9 cellular contexts compared by ENCODE assay signal in the genomic region with DNA sequence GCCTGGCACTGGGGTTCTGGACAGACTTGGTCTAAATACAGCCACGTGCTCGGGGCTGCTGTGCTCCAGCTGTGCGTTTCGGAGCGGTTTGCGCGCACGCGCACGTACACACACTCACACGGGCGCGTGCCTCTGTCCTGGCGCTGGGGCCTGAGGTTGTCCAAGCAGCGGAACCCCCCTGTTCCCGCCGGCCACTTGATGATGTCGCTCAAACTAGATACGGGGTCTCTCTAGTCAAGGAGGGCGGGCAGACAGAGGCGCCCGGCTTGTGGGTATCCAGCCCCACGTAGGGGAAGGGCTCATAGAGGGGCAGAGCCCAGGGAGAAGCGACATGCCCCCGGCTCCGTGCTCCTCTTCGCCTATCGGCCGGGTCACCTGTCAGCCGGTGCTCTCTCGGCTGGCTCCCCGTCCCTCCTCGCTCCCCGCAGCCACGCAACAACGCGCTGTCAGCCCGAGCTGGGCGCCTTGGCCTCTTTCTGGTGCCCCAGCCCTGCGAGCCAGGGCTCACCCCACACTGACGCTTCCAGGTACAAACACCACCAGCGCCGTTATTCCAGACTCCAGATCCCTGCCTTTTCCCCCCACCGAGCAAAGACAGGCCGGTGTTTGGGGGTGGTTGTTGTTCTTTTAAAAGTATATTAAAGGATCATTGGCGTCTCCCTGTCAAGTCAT. TPM values are rescaled to one million over a fixed set of nuclear protein-coding genes. Genes with fewer than 3 reads are reported as not detected.
DNase-seq lines count a peak whose midpoint lies in the region; ATAC-seq and TF ChIP-seq lines count a peak whose summit lies in the region.
"Had no signal": no experiment of that assay in that cellular context is flagged by ENCODE, and none has a peak within 500 bp of the region (broad histone marks: within the 10 kb centered on the region; RNA-seq: fewer than 3 reads in every experiment).

No MANE protein-coding gene starts in this region.

- no CpG with 5 or more reads among the region's 46 CpGs for WGBS in mesendoderm (ENCODE audit: extremely low coverage, insufficient coverage, low lambda C conversion rate)

- peak overlapping the region; percentile 25 for H3K23ac ChIP-seq in mesendoderm (ENCODE audit: low read length)

- no peak overlapping the region for H3K9ac ChIP-seq in mesendoderm (ENCODE audit: low read length)

- H3K79me2 ChIP-seq in mesendoderm (ENCODE audit: control insufficient read depth, insufficient read depth, low read length): no peaks in the 10 kb centered on the region

- H3K27ac ChIP-seq in mesendoderm (ENCODE audit: low read depth, low read length) (no peak overlapping the region), vagina (peak overlapping the region; percentile 28)
- H3K27ac ChIP-seq: C4-2B had no signal

- no peak overlapping the region for H2AK5ac ChIP-seq in mesendoderm (ENCODE audit: low read length)

- H4K5ac ChIP-seq in mesendoderm (ENCODE audit: low read length): no peak overlapping the region

- no peak for TF ChIP-seq POLR2A in vagina (IDR thresholded peaks at IDR 0.05)

- H3K18ac ChIP-seq in mesendoderm (ENCODE audit: low read length): no peak overlapping the region

- H3K56ac ChIP-seq in mesendoderm (ENCODE audit: low read length): peak overlapping the region; percentile 28

- H3K36me3 ChIP-seq in mesendoderm (ENCODE audit: control insufficient read depth, insufficient read depth, low read length): no peaks in the 10 kb centered on the region
- H3K36me3 ChIP-seq in vagina: no peaks in the 10 kb centered on the region

- no peaks in the 10 kb centered on the region for H3K9me3 ChIP-seq in vagina

- no peak overlapping the region for H2BK5ac ChIP-seq in mesendoderm (ENCODE audit: low read length)

- H3K79me1 ChIP-seq in mesendoderm (ENCODE audit: low read length): no peaks in the 10 kb centered on the region

- no peak for TF ChIP-seq CTCF in vagina (IDR thresholded peaks at IDR 0.05)

- H3K27me3 ChIP-seq in mesendoderm (ENCODE audit: insufficient read depth, low read length, poor library complexity) (peaks cover 69% of the 10 kb centered on the region), vagina (no peaks in the 10 kb centered on the region)

- H3K4ac ChIP-seq in mesendoderm (ENCODE audit: low read depth, low read length): no peak overlapping the region

- ATAC-seq in left cardiac atrium: peak; percentile 42 to 69
- no peak for ATAC-seq in Right ventricle myocardium superior (ENCODE audit: poor library complexity)
- ATAC-seq in HG03469 (IDR thresholded peaks at IDR 0.05; ENCODE audit: unreplicated experiment): no peak

- H3K4me1 ChIP-seq in mesendoderm (ENCODE audit: control insufficient read depth, low read depth, low read length): peaks cover 4% of the 10 kb centered on the region
- peaks cover 9% of the 10 kb centered on the region for H3K4me1 ChIP-seq in vagina

- DNase-seq in left cardiac atrium (peak; percentile 36), Right ventricle myocardium superior (no peak), ecto neural progenitor cell (ENCODE audit: low spot score) (peak; percentile 76), mesendoderm (no peak), vagina (ENCODE audit: extremely low spot score in 2 of 2) (no peak), SK-N-DZ (ENCODE audit: low spot score) (no peak)
- DNase-seq in activated CD4-positive, CD25-positive, alpha-beta regulatory T cell treated with anti-CD3 and anti-CD28 coated beads, Interleukin-2, amount 50 U/mL, for 72 hours: no peak

- peak overlapping the region; percentile 56 for H3K4me2 ChIP-seq in mesendoderm (ENCODE audit: low read length)

- no peak overlapping the region for H2BK120ac ChIP-seq in mesendoderm (ENCODE audit: low read depth, low read length)

- intact Hi-C loops in left cardiac atrium (cut with DNase I): no loop called here
- intact Hi-C loops in Right ventricle myocardium superior (cut with DNase I): no loop called here
- intact Hi-C loops in vagina (cut with DNase I): loop anchor here (2.0 to 10.0 kb wide), 2 partner anchors 37 to 233 kb away; no protein-coding TSS in a partner anchor

- H3K4me3 ChIP-seq in mesendoderm (ENCODE audit: low read length) (no peak overlapping the region), vagina (peak overlapping the region; percentile 17 to 25)

- no peak overlapping the region for H4K8ac ChIP-seq in mesendoderm (ENCODE audit: low read depth, low read length)

- H2BK15ac ChIP-seq in mesendoderm (replicated peaks; ENCODE audit: low read depth): no peak overlapping the region

RNA-seq across cellular contexts. Expression of gene NR2F1-AS1, which starts 8.8 kb away (rescaled TPM):
- total RNA-seq in left cardiac atrium (10 to 100 TPM; 10.5 to 11.9 TPM), Right ventricle myocardium superior (0.22 TPM), vagina (22.3 TPM)
- 0.53 TPM for polyA plus RNA-seq in mesendoderm (2013, experiment 1 of 2)
- 0.66 TPM for polyA plus RNA-seq in mesendoderm (2013, experiment 2 of 2)
- 0.21 and 0.24 TPM in 2 replicates for polyA plus RNA-seq in SK-N-DZ (2014; cell fraction: cytosol; rRNA removed)
- polyA plus RNA-seq in SK-N-DZ (2014; cell fraction: nucleus; rRNA removed): 2.0 TPM in 1 of 2 replicates, not detected in the other

RNA-seq across cellular contexts. Expression of gene NR2F1, which starts 10.8 kb away (rescaled TPM):
- total RNA-seq in left cardiac atrium: 10 to 100 TPM; 17.9 to 41.8 TPM
- total RNA-seq in Right ventricle myocardium superior: 0.70 TPM
- not detected for polyA plus RNA-seq in mesendoderm (2013, experiment 1 of 2)
- polyA plus RNA-seq in mesendoderm (2013, experiment 2 of 2): not detected
- total RNA-seq in vagina: 97.2 TPM
- 2.9 and 6.9 TPM in 2 replicates for polyA plus RNA-seq in SK-N-DZ (2014; cell fraction: cytosol; rRNA removed)
- 1.4 and 9.1 TPM in 2 replicates for polyA plus RNA-seq in SK-N-DZ (2014; cell fraction: nucleus; rRNA removed)

Comparison
In these comparisons a context has a peak if more than half of its experiments do, and no peak if none do; other contexts are left out.
1. ATAC-seq: peak in left cardiac atrium (2 of 2); none in Right ventricle myocardium superior (single experiment) and HG03469 (single experiment).
2. DNase-seq: peak in left cardiac atrium (single experiment) and ecto neural progenitor cell (single experiment); none in Right ventricle myocardium superior (single experiment), mesendoderm (single experiment), vagina (0 of 2), SK-N-DZ (single experiment) and activated CD4-positive, CD25-positive, alpha-beta regulatory T cell treated with anti-CD3 and anti-CD28 coated beads, Interleukin-2, amount 50 U/mL, for 72 hours (single experiment).
3. RNA of gene NR2F1, which starts 10.8 kb away (total RNA-seq): 97.2 TPM in vagina (single experiment) and 17.9 to 41.8 TPM in left cardiac atrium; 0.70 TPM in Right ventricle myocardium superior (single experiment); every median in the first group is over 10 times any median in the second.